14 cellular contexts compared by ENCODE assay signal in genomic region chr7:90532231-90532929, GRCh38.
DNase-seq lines count a peak whose midpoint lies in the region; ATAC-seq and TF ChIP-seq lines count a peak whose summit lies in the region.
"Had no signal": no experiment of that assay in that cellular context is flagged by ENCODE, and none has a peak within 500 bp of the region (broad histone marks: within the 10 kb centered on the region; RNA-seq: fewer than 3 reads in every experiment).

No MANE protein-coding gene starts in this region.

- TF ChIP-seq CTCF in omental fat pad (IDR thresholded peaks at IDR 0.05), result no peak

- DNase-seq in DMS79 (lab: John Stamatoyannopoulos, UW), result peak; percentile 72
- no peak for DNase-seq in HUDEP-2 (lab: John Stamatoyannopoulos, UW; ENCODE audit: unreplicated experiment in 76 of 76)
- DNase-seq in occipital lobe (lab: John Stamatoyannopoulos, UW), result no peak
- no peak for DNase-seq in omental fat pad (ENCODE audit: low spot score)
- DNase-seq: activated CD4-positive, alpha-beta memory T cell treated with anti-CD3 and anti-CD28 coated beads for 36 hours; activated T-cell treated with anti-CD3 and anti-CD28 coated beads, Interleukin-2, amount 50 U/mL, for 48 hours; DND-41; foreskin fibroblast; naive B cell; NCI-H510A treated with DMSO at 0.1 percent for 48 hours had no signal

- ATAC-seq in GM19023 (IDR thresholded peaks at IDR 0.05; ENCODE audit: unreplicated experiment) (peak; percentile 52), HG02610 (IDR thresholded peaks at IDR 0.05; ENCODE audit: unreplicated experiment) (peak; percentile 56), HG03378 (IDR thresholded peaks at IDR 0.05; ENCODE audit: unreplicated experiment) (peak; percentile 56), GM18873 (IDR thresholded peaks at IDR 0.05; ENCODE audit: low FRiP score, unreplicated experiment) (no peak), omental fat pad (ENCODE audit: low FRiP score) (no peak)

Comparison
In these comparisons a context has a peak if more than half of its experiments do, and no peak if none do; other contexts are left out.
1. ATAC-seq: peak in GM19023 (single experiment), HG02610 (single experiment) and HG03378 (single experiment); none in GM18873 (single experiment) and omental fat pad (single experiment).